16 cellular contexts compared by ENCODE assay signal in genomic region chr1:177413982-177414654, GRCh38.
"Had no signal": no experiment of that assay in that cellular context is flagged by ENCODE, and none has a peak within 500 bp of the region (broad histone marks: within the 10 kb centered on the region; RNA-seq: fewer than 3 reads in every experiment).

No MANE protein-coding gene starts in this region.

- H3K4me1 ChIP-seq: colonic mucosa, esophagus squamous epithelium, gastroesophageal sphincter, left ventricle myocardium inferior had no signal

- H3K4me3 Mint-ChIP-seq: immature natural killer cell; naive thymus-derived CD8-positive, alpha-beta T cell had no signal

- H3K36me3 Mint-ChIP-seq: immature natural killer cell; naive thymus-derived CD8-positive, alpha-beta T cell had no signal

- H3K27ac Mint-ChIP-seq: immature natural killer cell; naive thymus-derived CD8-positive, alpha-beta T cell had no signal

- H3K27me3 ChIP-seq: colonic mucosa, gastroesophageal sphincter, ovary had no signal

- DNase-seq: colonic mucosa; dermis blood vessel endothelial cell; esophagus squamous epithelium; foreskin fibroblast; immature natural killer cell; left ventricle myocardium inferior; mucosa of descending colon; naive thymus-derived CD8-positive, alpha-beta T cell; nucleus accumbens; ovary; right cardiac atrium; small intestine; stimulated activated CD4-positive, alpha-beta T cell treated with anti-CD3 and anti-CD28 coated beads, Interleukin-12 subunit alpha, Interleukin-12 subunit beta, amount 100 ng/mL, for 4 hours; stimulated activated naive CD4-positive, alpha-beta T cell; trophoblast cell had no signal

- H3K27ac ChIP-seq: colonic mucosa, esophagus squamous epithelium, gastroesophageal sphincter, left ventricle myocardium inferior, ovary had no signal

- ATAC-seq: gastroesophageal sphincter; mucosa of descending colon; naive thymus-derived CD8-positive, alpha-beta T cell; right cardiac atrium had no signal

- H3K36me3 ChIP-seq: colonic mucosa, esophagus squamous epithelium, gastroesophageal sphincter, left ventricle myocardium inferior, ovary had no signal

- H3K9me3 ChIP-seq: colonic mucosa, esophagus squamous epithelium, gastroesophageal sphincter, mucosa of descending colon, ovary had no signal

- H3K4me1 Mint-ChIP-seq: immature natural killer cell; naive thymus-derived CD8-positive, alpha-beta T cell had no signal

- H3K4me3 ChIP-seq: colonic mucosa, esophagus squamous epithelium, gastroesophageal sphincter, left ventricle myocardium inferior, mucosa of descending colon, ovary had no signal
